Comparison of ENCODE assay signal across 33 cellular contexts in the genomic region with DNA sequence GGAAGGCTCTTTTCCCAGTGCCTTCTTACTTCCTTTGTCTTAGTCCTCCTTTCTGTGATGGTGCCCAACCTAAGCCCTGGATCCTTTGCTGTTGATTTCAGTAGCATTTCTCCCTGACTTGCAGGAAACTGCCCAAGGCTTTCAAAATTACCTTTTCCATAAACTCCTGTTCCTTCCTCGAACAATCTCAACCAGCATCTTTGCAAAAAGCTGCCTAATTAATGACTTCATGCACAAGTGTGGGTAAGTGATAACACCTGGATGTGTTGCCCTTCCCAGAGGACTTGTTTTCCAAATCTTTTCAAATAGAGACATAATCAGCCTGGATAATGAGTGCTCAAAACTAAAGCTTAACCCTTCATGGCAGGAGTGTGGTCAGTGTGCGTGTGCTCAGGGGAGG.
"Had no signal": no experiment of that assay in that cellular context is flagged by ENCODE, and none has a peak within 500 bp of the region (broad histone marks: within the 10 kb centered on the region; RNA-seq: fewer than 3 reads in every experiment).

No MANE protein-coding gene starts in this region.

- H3K27ac ChIP-seq: brain microvascular endothelial cell, Peyer's patch, SJSA1, WERI-Rb-1 had no signal

- DNase-seq: activated CD4-positive, alpha-beta memory T cell treated with anti-CD3 and anti-CD28 coated beads, Interleukin-2, amount 10 ng/mL, durations not matched to agents 7 days and 5 days; activated CD4-positive, alpha-beta T cell treated with anti-CD3 and anti-CD28 coated beads for 1 hour; activated CD4-positive, alpha-beta T cell treated with anti-CD3 and anti-CD28 coated beads for 48 hours; activated CD4-positive, CD25-positive, alpha-beta regulatory T cell; activated CD8-positive, alpha-beta memory T cell treated with anti-CD3 and anti-CD28 coated beads for 24 hours; activated CD8-positive, alpha-beta memory T cell treated with anti-CD3 and anti-CD28 coated beads, Interleukin-2, amount 10 ng/mL, durations not matched to agents 7 days and 5 days; activated CD8-positive, alpha-beta memory T cell treated with anti-CD3 and anti-CD28 coated beads, Interleukin-2, amount 50 U/mL, for 48 hours; activated effector memory CD4-positive, alpha-beta T cell treated with Interleukin-2 at 50 U/mL for 16 hours; activated naive CD4-positive, alpha-beta T cell treated with anti-CD3 and anti-CD28 coated beads, Interleukin-2, amount 10 ng/mL, durations not matched to agents 7 days and 5 days; activated naive CD8-positive, alpha-beta T cell treated with anti-CD3 and anti-CD28 coated beads, Interleukin-2, amount 50 U/mL, for 24 hours; activated T-cell treated with anti-CD3 and anti-CD28 coated beads, Interleukin-2, amount 50 U/mL, for 48 hours; aorta; brain microvascular endothelial cell; central memory CD4-positive, alpha-beta T cell; Karpas-422; NCI-H1105 treated with DMSO at 0.1 percent for 48 hours; NCI-H1436; NCI-H1694; NCI-H1930; NCI-H2081 treated with DMSO at 0.1 percent for 48 hours; NCI-H226; NCI-H524 treated with DMSO at 0.1 percent for 48 hours; NCI-H748 treated with DMSO at 0.1 percent for 48 hours; NK-92 treated with Interleukin-12 subunit alpha and Interleukin-12 subunit beta, amount 100 ng/mL, for 24 hours; PC-3; Peyer's patch; RPMI8226; SHP77 treated with DMSO at 0.1 percent for 48 hours; T-helper 1 cell; T-helper 2 cell; T-helper 9 cell; WERI-Rb-1 had no signal

- H3K4me1 ChIP-seq: Peyer's patch, SJSA1 had no signal

- H3K27me3 ChIP-seq: brain microvascular endothelial cell, Peyer's patch, SJSA1 had no signal

- H3K36me3 ChIP-seq: brain microvascular endothelial cell, Peyer's patch, SJSA1 had no signal

- H3K4me3 ChIP-seq: Peyer's patch, SJSA1 had no signal

- H3K9me3 ChIP-seq: Peyer's patch, SJSA1 had no signal
